18 cellular contexts compared by ENCODE assay signal in genomic region chr7:138755331-138755747, GRCh38. TPM values are rescaled to one million over a fixed set of nuclear protein-coding genes. Genes with fewer than 3 reads are reported as not detected.
DNase-seq lines count a peak whose midpoint lies in the region; ATAC-seq, FAIRE-seq and TF ChIP-seq lines count a peak whose summit lies in the region.
"Had no signal": no experiment of that assay in that cellular context is flagged by ENCODE, and none has a peak within 500 bp of the region (broad histone marks: within the 10 kb centered on the region; RNA-seq: fewer than 3 reads in every experiment).

No MANE protein-coding gene starts in this region.

- no peak overlapping the region for H3K9ac ChIP-seq in kidney (ENCODE audit: low read length in 2 of 2)

- no peak overlapping the region for H3K4me3 Mint-ChIP-seq in natural killer cell
- no peak overlapping the region for H3K4me3 Mint-ChIP-seq in natural killer cell treated with Interleukin-12 subunit alpha and Interleukin-12 subunit beta and Interleukin-15 and Interleukin-18, amount 100 ng/mL, for 72 hours
- H3K4me3 Mint-ChIP-seq in activated T-helper 17 cell treated with anti-CD3 and anti-CD28 coated beads, Interleukin-2, amount 50 U/mL, for 72 hours: no peak overlapping the region
- no peak overlapping the region for H3K4me3 Mint-ChIP-seq in activated T-helper 2 cell treated with anti-CD3 and anti-CD28 coated beads, Interferon-gamma antibody, Interleukin-2, Interleukin-4, amounts not matched to agents 10 μg/mL and 5 μg/mL and 100 μg/mL, durations not matched to agents 14 hours and 24 hours and 36 hours (ENCODE audit: low read depth)
- H3K4me3 Mint-ChIP-seq in stimulated activated memory B cell treated with anti-CD40 and anti-IgM and Interleukin-4, amounts not matched to agents 10 μg/mL and 1 μg/mL and 100 μg/mL, for 72 hours: no peak overlapping the region
- H3K4me3 Mint-ChIP-seq: activated CD8-positive, alpha-beta memory T cell treated with anti-CD3 and anti-CD28 coated beads, Interleukin-2, amount 10 ng/mL, durations not matched to agents 7 days and 5 days; dendritic cell treated with granulocyte-macrophage colony-stimulating factor and Interleukin-4, amounts not matched to agents 40 ng/mL and 50 ng/mL, for 4 days had no signal

- DNase-seq in natural killer cell (no peak), kidney (peak; percentile 39), hepatic stellate cell (ENCODE audit: low spot score) (no peak), uterus (no peak)
- DNase-seq in natural killer cell treated with Interleukin-12 subunit alpha and Interleukin-12 subunit beta and Interleukin-15 and Interleukin-18, amount 100 ng/mL, for 72 hours (ENCODE audit: low spot score): no peak
- no peak for DNase-seq in activated T-helper 2 cell treated with anti-CD3 and anti-CD28 coated beads, Interferon-gamma antibody, Interleukin-2, Interleukin-4, amounts not matched to agents 10 μg/mL and 5 μg/mL and 100 μg/mL, durations not matched to agents 14 hours and 24 hours and 36 hours (ENCODE audit: low spot score)
- DNase-seq: activated CD8-positive, alpha-beta memory T cell treated with anti-CD3 and anti-CD28 coated beads, Interleukin-2, amount 10 ng/mL, durations not matched to agents 7 days and 5 days; DND-41; left ventricle myocardium superior; NCI-H1436; NCI-H524 treated with DMSO at 0.1 percent for 48 hours; ovary had no signal

- no peaks in the 10 kb centered on the region for H3K36me3 Mint-ChIP-seq in natural killer cell
- no peaks in the 10 kb centered on the region for H3K36me3 Mint-ChIP-seq in natural killer cell treated with Interleukin-12 subunit alpha and Interleukin-12 subunit beta and Interleukin-15 and Interleukin-18, amount 100 ng/mL, for 72 hours
- no peaks in the 10 kb centered on the region for H3K36me3 Mint-ChIP-seq in activated T-helper 17 cell treated with anti-CD3 and anti-CD28 coated beads, Interleukin-2, amount 50 U/mL, for 72 hours (ENCODE audit: low read depth)
- no peaks in the 10 kb centered on the region for H3K36me3 Mint-ChIP-seq in activated T-helper 2 cell treated with anti-CD3 and anti-CD28 coated beads, Interferon-gamma antibody, Interleukin-2, Interleukin-4, amounts not matched to agents 10 μg/mL and 5 μg/mL and 100 μg/mL, durations not matched to agents 14 hours and 24 hours and 36 hours (ENCODE audit: low read depth)
- H3K36me3 Mint-ChIP-seq in stimulated activated memory B cell treated with anti-CD40 and anti-IgM and Interleukin-4, amounts not matched to agents 10 μg/mL and 1 μg/mL and 100 μg/mL, for 72 hours: no peaks in the 10 kb centered on the region
- H3K36me3 Mint-ChIP-seq: activated CD8-positive, alpha-beta memory T cell treated with anti-CD3 and anti-CD28 coated beads, Interleukin-2, amount 10 ng/mL, durations not matched to agents 7 days and 5 days had no signal

- H3K9me3 ChIP-seq in kidney (ENCODE audit: control insufficient read depth in 1 of 2, low read length in 2 of 2): no peaks in the 10 kb centered on the region
- no peaks in the 10 kb centered on the region for H3K9me3 ChIP-seq in uterus
- H3K9me3 ChIP-seq: ovary had no signal

- H3K4me1 ChIP-seq in kidney (ENCODE audit: control insufficient read depth in 1 of 2, insufficient read depth in 1 of 2, low read depth in 1 of 2, low read length in 2 of 2) (peaks cover 2 to 6% of the 10 kb centered on the region in 2 donors), uterus (no peaks in the 10 kb centered on the region)

- intact Hi-C loops in natural killer cell (cut with micrococcal nuclease) (loop anchor here (10.0 kb wide), 1 partner anchor 339 kb away; no protein-coding TSS in a partner anchor), kidney (cut with DNase I) (no loop called here), uterus (cut with DNase I; ENCODE audit: low total_unique reads) (no loop called here)
- intact Hi-C loops in activated T-helper 2 cell treated with anti-CD3 and anti-CD28 coated beads, Interferon-gamma antibody, Interleukin-2, Interleukin-4, amounts not matched to agents 10 μg/mL and 5 μg/mL and 100 μg/mL, durations not matched to agents 14 hours and 24 hours and 36 hours (cut with micrococcal nuclease): loop anchor here (10.0 kb wide), 1 partner anchor 751 kb away; the partner anchor contains the start of gene CREB3L2

- peaks cover 16 to 31% of the 10 kb centered on the region in 2 donors for H3K4me1 Mint-ChIP-seq in natural killer cell
- H3K4me1 Mint-ChIP-seq in natural killer cell treated with Interleukin-12 subunit alpha and Interleukin-12 subunit beta and Interleukin-15 and Interleukin-18, amount 100 ng/mL, for 72 hours (ENCODE audit: low read depth in 2 of 2): peaks cover 14 to 29% of the 10 kb centered on the region in 2 donors
- peaks cover 38% of the 10 kb centered on the region for H3K4me1 Mint-ChIP-seq in activated T-helper 17 cell treated with anti-CD3 and anti-CD28 coated beads, Interleukin-2, amount 50 U/mL, for 72 hours
- H3K4me1 Mint-ChIP-seq in activated T-helper 2 cell treated with anti-CD3 and anti-CD28 coated beads, Interferon-gamma antibody, Interleukin-2, Interleukin-4, amounts not matched to agents 10 μg/mL and 5 μg/mL and 100 μg/mL, durations not matched to agents 14 hours and 24 hours and 36 hours (ENCODE audit: low read depth): peaks cover 26% of the 10 kb centered on the region
- no peaks in the 10 kb centered on the region for H3K4me1 Mint-ChIP-seq in stimulated activated memory B cell treated with anti-CD40 and anti-IgM and Interleukin-4, amounts not matched to agents 10 μg/mL and 1 μg/mL and 100 μg/mL, for 72 hours

- peaks cover 0 to 2% of the 10 kb centered on the region in 2 donors for H3K27me3 Mint-ChIP-seq in natural killer cell (ENCODE audit: low read depth in 2 of 2)
- peaks cover 0 to 3% of the 10 kb centered on the region in 2 donors for H3K27me3 Mint-ChIP-seq in natural killer cell treated with Interleukin-12 subunit alpha and Interleukin-12 subunit beta and Interleukin-15 and Interleukin-18, amount 100 ng/mL, for 72 hours
- no peaks in the 10 kb centered on the region for H3K27me3 Mint-ChIP-seq in activated T-helper 17 cell treated with anti-CD3 and anti-CD28 coated beads, Interleukin-2, amount 50 U/mL, for 72 hours
- peaks cover 3% of the 10 kb centered on the region for H3K27me3 Mint-ChIP-seq in activated T-helper 2 cell treated with anti-CD3 and anti-CD28 coated beads, Interferon-gamma antibody, Interleukin-2, Interleukin-4, amounts not matched to agents 10 μg/mL and 5 μg/mL and 100 μg/mL, durations not matched to agents 14 hours and 24 hours and 36 hours (ENCODE audit: low read depth)
- H3K27me3 Mint-ChIP-seq in stimulated activated memory B cell treated with anti-CD40 and anti-IgM and Interleukin-4, amounts not matched to agents 10 μg/mL and 1 μg/mL and 100 μg/mL, for 72 hours: peaks cover 14% of the 10 kb centered on the region
- H3K27me3 Mint-ChIP-seq: activated CD8-positive, alpha-beta memory T cell treated with anti-CD3 and anti-CD28 coated beads, Interleukin-2, amount 10 ng/mL, durations not matched to agents 7 days and 5 days; dendritic cell treated with granulocyte-macrophage colony-stimulating factor and Interleukin-4, amounts not matched to agents 40 ng/mL and 50 ng/mL, for 4 days had no signal

- TF ChIP-seq POLR2A in uterus (IDR thresholded peaks at IDR 0.05): no peak

- ATAC-seq in natural killer cell: no peak
- ATAC-seq in natural killer cell treated with Interleukin-12 subunit alpha and Interleukin-12 subunit beta and Interleukin-15 and Interleukin-18, amount 100 ng/mL, for 72 hours: no peak
- no peak for ATAC-seq in activated T-helper 17 cell treated with anti-CD3 and anti-CD28 coated beads, Interleukin-2, amount 50 U/mL, for 72 hours (replicated peaks)
- no peak for ATAC-seq in stimulated activated memory B cell treated with anti-CD40 and anti-IgM and Interleukin-4, amounts not matched to agents 10 μg/mL and 1 μg/mL and 100 μg/mL, for 72 hours
- ATAC-seq: activated CD8-positive, alpha-beta memory T cell treated with anti-CD3 and anti-CD28 coated beads, Interleukin-2, amount 10 ng/mL, durations not matched to agents 7 days and 5 days; left ventricle myocardium superior had no signal

- TF ChIP-seq CTCF in natural killer cell (IDR thresholded peaks at IDR 0.05) (no peak), kidney (IDR thresholded peaks at IDR 0.05; ENCODE audit: borderline replicate concordance, extremely low read depth, insufficient read depth) (no peak), uterus (IDR thresholded peaks at IDR 0.05) (no peak)

- H3K27me3 ChIP-seq in uterus: no peaks in the 10 kb centered on the region
- H3K27me3 ChIP-seq: ovary had no signal

- H3K36me3 ChIP-seq in kidney (ENCODE audit: control insufficient read depth in 1 of 2, insufficient read depth in 2 of 2, low read length in 2 of 2) (peaks cover 3 to 27% of the 10 kb centered on the region in 2 donors), uterus (no peaks in the 10 kb centered on the region)
- H3K36me3 ChIP-seq: ovary had no signal

- FAIRE-seq in kidney (lab: Jason Lieb, UNC): no peak
- FAIRE-seq: urothelium cell line had no signal

- H3K9me3 Mint-ChIP-seq in natural killer cell: no peaks in the 10 kb centered on the region
- H3K9me3 Mint-ChIP-seq in natural killer cell treated with Interleukin-12 subunit alpha and Interleukin-12 subunit beta and Interleukin-15 and Interleukin-18, amount 100 ng/mL, for 72 hours: no peaks in the 10 kb centered on the region
- no peaks in the 10 kb centered on the region for H3K9me3 Mint-ChIP-seq in activated T-helper 17 cell treated with anti-CD3 and anti-CD28 coated beads, Interleukin-2, amount 50 U/mL, for 72 hours
- H3K9me3 Mint-ChIP-seq in activated T-helper 2 cell treated with anti-CD3 and anti-CD28 coated beads, Interferon-gamma antibody, Interleukin-2, Interleukin-4, amounts not matched to agents 10 μg/mL and 5 μg/mL and 100 μg/mL, durations not matched to agents 14 hours and 24 hours and 36 hours: no peaks in the 10 kb centered on the region
- no peaks in the 10 kb centered on the region for H3K9me3 Mint-ChIP-seq in stimulated activated memory B cell treated with anti-CD40 and anti-IgM and Interleukin-4, amounts not matched to agents 10 μg/mL and 1 μg/mL and 100 μg/mL, for 72 hours
- H3K9me3 Mint-ChIP-seq: dendritic cell treated with granulocyte-macrophage colony-stimulating factor and Interleukin-4, amounts not matched to agents 40 ng/mL and 50 ng/mL, for 4 days had no signal

- no peak overlapping the region for H3K27ac ChIP-seq in kidney (ENCODE audit: low read depth in 2 of 2, low read length in 2 of 2)
- H3K27ac ChIP-seq in uterus: no peak overlapping the region
- H3K27ac ChIP-seq: ovary had no signal

- H3K27ac Mint-ChIP-seq in natural killer cell: peak overlapping the region; percentile 31 to 60
- no peak overlapping the region for H3K27ac Mint-ChIP-seq in natural killer cell treated with Interleukin-12 subunit alpha and Interleukin-12 subunit beta and Interleukin-15 and Interleukin-18, amount 100 ng/mL, for 72 hours
- H3K27ac Mint-ChIP-seq in activated T-helper 17 cell treated with anti-CD3 and anti-CD28 coated beads, Interleukin-2, amount 50 U/mL, for 72 hours: peak overlapping the region; percentile 77
- no peak overlapping the region for H3K27ac Mint-ChIP-seq in activated T-helper 2 cell treated with anti-CD3 and anti-CD28 coated beads, Interferon-gamma antibody, Interleukin-2, Interleukin-4, amounts not matched to agents 10 μg/mL and 5 μg/mL and 100 μg/mL, durations not matched to agents 14 hours and 24 hours and 36 hours
- H3K27ac Mint-ChIP-seq in stimulated activated memory B cell treated with anti-CD40 and anti-IgM and Interleukin-4, amounts not matched to agents 10 μg/mL and 1 μg/mL and 100 μg/mL, for 72 hours: no peak overlapping the region
- H3K27ac Mint-ChIP-seq: activated CD8-positive, alpha-beta memory T cell treated with anti-CD3 and anti-CD28 coated beads, Interleukin-2, amount 10 ng/mL, durations not matched to agents 7 days and 5 days; dendritic cell treated with granulocyte-macrophage colony-stimulating factor and Interleukin-4, amounts not matched to agents 40 ng/mL and 50 ng/mL, for 4 days had no signal

- H3K4me3 ChIP-seq in kidney (ENCODE audit: low read length in 2 of 2): no peak overlapping the region
- H3K4me3 ChIP-seq in uterus: no peak overlapping the region
- H3K4me3 ChIP-seq: ovary had no signal

RNA-seq across cellular contexts. Expression of gene TMEM213, which starts 42.5 kb away (rescaled TPM):
- total RNA-seq in natural killer cell (not detected), kidney (30.2 TPM), uterus (under 1 TPM in 1 of 4 donors, not detected in 3; 0.35 TPM)
- total RNA-seq in natural killer cell treated with Interleukin-12 subunit alpha and Interleukin-12 subunit beta and Interleukin-15 and Interleukin-18, amount 100 ng/mL, for 72 hours: not detected
- under 1 TPM in 1 of 2 donors, not detected in 1; 0.50 TPM for total RNA-seq in activated T-helper 17 cell treated with anti-CD3 and anti-CD28 coated beads, Interleukin-2, amount 50 U/mL, for 72 hours
- polyA plus RNA-seq in kidney (ENCODE audit: insufficient read depth, low read depth, low replicate concordance): 96.9 TPM
- not detected in 2 replicates for total RNA-seq in activated T-helper 2 cell treated with anti-CD3 and anti-CD28 coated beads, Interferon-gamma antibody, Interleukin-2, Interleukin-4, amounts not matched to agents 10 μg/mL and 5 μg/mL and 100 μg/mL, durations not matched to agents 14 hours and 24 hours and 36 hours
- total RNA-seq: H4, left ventricle myocardium superior, ovary had no signal
- polyA plus RNA-seq: AG04450, ovary had no signal

RNA-seq across cellular contexts. Expression of gene ATP6V0A4, which starts 42.7 kb away (rescaled TPM):
- total RNA-seq in natural killer cell (not detected), kidney (30.5 TPM), uterus (not detected)
- under 1 TPM; 0.21 to 0.98 TPM for total RNA-seq in natural killer cell treated with Interleukin-12 subunit alpha and Interleukin-12 subunit beta and Interleukin-15 and Interleukin-18, amount 100 ng/mL, for 72 hours
- total RNA-seq in activated T-helper 17 cell treated with anti-CD3 and anti-CD28 coated beads, Interleukin-2, amount 50 U/mL, for 72 hours: 1 to 10 TPM in 1 of 2 donors, under 1 TPM in 1; 0.42 to 5.5 TPM
- 140 TPM for polyA plus RNA-seq in kidney (ENCODE audit: insufficient read depth, low read depth, low replicate concordance)
- not detected in 2 replicates for total RNA-seq in activated T-helper 2 cell treated with anti-CD3 and anti-CD28 coated beads, Interferon-gamma antibody, Interleukin-2, Interleukin-4, amounts not matched to agents 10 μg/mL and 5 μg/mL and 100 μg/mL, durations not matched to agents 14 hours and 24 hours and 36 hours
- total RNA-seq: activated CD8-positive, alpha-beta memory T cell treated with anti-CD3 and anti-CD28 coated beads, Interleukin-2, amount 10 ng/mL, durations not matched to agents 7 days and 5 days; left ventricle myocardium superior; ovary had no signal
- polyA plus RNA-seq: AG04450 had no signal

RNA-seq across cellular contexts. Expression of gene SVOPL, which starts 54.2 kb away (rescaled TPM):
- total RNA-seq in natural killer cell (not detected), kidney (2.4 TPM), uterus (1 to 10 TPM in 1 of 4 donors, under 1 TPM in 1, not detected in 2; 0.28 to 1.5 TPM)
- not detected for total RNA-seq in natural killer cell treated with Interleukin-12 subunit alpha and Interleukin-12 subunit beta and Interleukin-15 and Interleukin-18, amount 100 ng/mL, for 72 hours
- total RNA-seq in activated T-helper 17 cell treated with anti-CD3 and anti-CD28 coated beads, Interleukin-2, amount 50 U/mL, for 72 hours: not detected
- polyA plus RNA-seq in kidney (ENCODE audit: insufficient read depth, low read depth, low replicate concordance): 5.1 TPM
- total RNA-seq in activated T-helper 2 cell treated with anti-CD3 and anti-CD28 coated beads, Interferon-gamma antibody, Interleukin-2, Interleukin-4, amounts not matched to agents 10 μg/mL and 5 μg/mL and 100 μg/mL, durations not matched to agents 14 hours and 24 hours and 36 hours: not detected in 2 replicates
- total RNA-seq: activated CD8-positive, alpha-beta memory T cell treated with anti-CD3 and anti-CD28 coated beads, Interleukin-2, amount 10 ng/mL, durations not matched to agents 7 days and 5 days; H4; left ventricle myocardium superior had no signal
- polyA plus RNA-seq: AG04450 had no signal

Comparison
In these comparisons a context has a peak if more than half of its experiments do, and no peak if none do; other contexts are left out.
1. H3K27ac Mint-ChIP-seq: peak in natural killer cell (2 of 2) and activated T-helper 17 cell treated with anti-CD3 and anti-CD28 coated beads, Interleukin-2, amount 50 U/mL, for 72 hours (single experiment); none in natural killer cell treated with Interleukin-12 subunit alpha and Interleukin-12 subunit beta and Interleukin-15 and Interleukin-18, amount 100 ng/mL, for 72 hours (0 of 2), activated T-helper 2 cell treated with anti-CD3 and anti-CD28 coated beads, Interferon-gamma antibody, Interleukin-2, Interleukin-4, amounts not matched to agents 10 μg/mL and 5 μg/mL and 100 μg/mL, durations not matched to agents 14 hours and 24 hours and 36 hours (single experiment) and stimulated activated memory B cell treated with anti-CD40 and anti-IgM and Interleukin-4, amounts not matched to agents 10 μg/mL and 1 μg/mL and 100 μg/mL, for 72 hours (single experiment).
2. RNA of gene TMEM213, which starts 42.5 kb away (total RNA-seq): 30.2 TPM in kidney (single experiment); 0.50 TPM in activated T-helper 17 cell treated with anti-CD3 and anti-CD28 coated beads, Interleukin-2, amount 50 U/mL, for 72 hours, not detected in natural killer cell, not detected in natural killer cell treated with Interleukin-12 subunit alpha and Interleukin-12 subunit beta and Interleukin-15 and Interleukin-18, amount 100 ng/mL, for 72 hours, not detected in activated T-helper 2 cell treated with anti-CD3 and anti-CD28 coated beads, Interferon-gamma antibody, Interleukin-2, Interleukin-4, amounts not matched to agents 10 μg/mL and 5 μg/mL and 100 μg/mL, durations not matched to agents 14 hours and 24 hours and 36 hours and 0.35 TPM in uterus; every median in the first group is over 10 times any median in the second.
3. intact Hi-C loops: an anchor here in natural killer cell (10.0 kb wide) and activated T-helper 2 cell treated with anti-CD3 and anti-CD28 coated beads, Interferon-gamma antibody, Interleukin-2, Interleukin-4, amounts not matched to agents 10 μg/mL and 5 μg/mL and 100 μg/mL, durations not matched to agents 14 hours and 24 hours and 36 hours (10.0 kb wide); none called in kidney and uterus.